9 cellular contexts compared by ENCODE assay signal in the genomic region with DNA sequence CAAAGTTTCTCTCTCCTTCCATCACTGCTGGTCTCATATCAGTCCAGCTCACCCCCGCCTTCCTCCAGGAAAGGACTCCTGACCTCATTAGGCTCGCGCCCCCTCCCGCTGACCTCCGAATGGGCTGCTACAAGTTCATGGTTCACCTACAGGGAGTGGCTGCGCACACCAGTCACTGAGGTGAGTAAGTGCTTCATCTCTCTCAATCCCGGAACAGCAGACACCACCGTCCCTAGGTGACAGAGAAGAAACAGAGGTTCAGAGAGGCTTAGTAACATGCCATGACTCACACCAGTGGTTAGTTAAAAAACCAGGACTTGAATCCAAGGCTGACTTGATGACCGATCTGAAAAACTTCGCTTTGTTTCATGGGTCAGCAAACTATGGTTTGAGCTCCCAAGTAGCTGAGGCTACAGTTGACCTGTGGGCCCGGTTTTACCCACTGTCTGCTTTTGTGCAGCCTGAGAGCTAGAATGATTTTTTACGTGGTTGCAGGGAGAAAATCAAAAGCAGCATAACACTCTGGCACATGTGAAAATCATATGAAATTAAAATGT. TPM values are rescaled to one million over a fixed set of nuclear protein-coding genes. Genes with fewer than 3 reads are reported as not detected.
A peak's percentile ranks its signal among the peaks of the same experiment; 100 is the strongest.
DNase-seq lines count a peak whose midpoint lies in the region; TF ChIP-seq lines count a peak whose summit lies in the region.
"Had no signal": no experiment of that assay in that cellular context is flagged by ENCODE, and none has a peak within 500 bp of the region (broad histone marks: within the 10 kb centered on the region; RNA-seq: fewer than 3 reads in every experiment).

No MANE protein-coding gene starts in this region.

- DNase-seq in activated effector memory CD4-positive, alpha-beta T cell treated with anti-CD3 and anti-CD28 coated beads, Interleukin-2, amount 50 U/mL, for 16 hours: peak; percentile 81
- DNase-seq in activated effector memory CD4-positive, alpha-beta T cell treated with Interleukin-2 at 50 U/mL for 16 hours: no peak
- DNase-seq in activated T-helper 1 cell treated with anti-CD3 and anti-CD28 coated beads, Interleukin-12 subunit alpha, Interleukin-12 subunit beta, Interleukin-2, Interleukin-4 antibody, amounts not matched to agents 30 ng/mL and 10 ng/mL and 1 ng/mL, durations not matched to agents 14 hours and 24 hours and 36 hours (ENCODE audit: low spot score): peak; percentile 45
- peak; percentile 88 for DNase-seq in iris pigment epithelial cell (ENCODE audit: low read depth)
- DNase-seq in transverse colon: peak; percentile 68
- no peak for DNase-seq in C1 segment of cervical spinal cord (lab: John Stamatoyannopoulos, UW)
- DNase-seq in inferior parietal cortex (ENCODE audit: extremely low spot score): no peak
- no peak for DNase-seq in DMS 273 (lab: John Stamatoyannopoulos, UW; ENCODE audit: unreplicated experiment)
- DNase-seq: NCI-H1930 had no signal

- intact Hi-C loops in activated T-helper 1 cell treated with anti-CD3 and anti-CD28 coated beads, Interleukin-12 subunit alpha, Interleukin-12 subunit beta, Interleukin-2, Interleukin-4 antibody, amounts not matched to agents 30 ng/mL and 10 ng/mL and 1 ng/mL, durations not matched to agents 14 hours and 24 hours and 36 hours (cut with micrococcal nuclease): loop anchor here (1.0 kb wide), 3 partner anchors 10 to 25 kb away; no protein-coding TSS in a partner anchor
- intact Hi-C loops in transverse colon (cut with DNase I; ENCODE audit: low total_unique reads): no loop called here

- no peak for TF ChIP-seq EP300 in transverse colon (IDR thresholded peaks at IDR 0.05; ENCODE audit: low read depth)

- H3K9me3 Mint-ChIP-seq in activated T-helper 1 cell treated with anti-CD3 and anti-CD28 coated beads, Interleukin-12 subunit alpha, Interleukin-12 subunit beta, Interleukin-2, Interleukin-4 antibody, amounts not matched to agents 30 ng/mL and 10 ng/mL and 1 ng/mL, durations not matched to agents 14 hours and 24 hours and 36 hours: no peaks in the 10 kb centered on the region

- H3K9me3 ChIP-seq in transverse colon: no peaks in the 10 kb centered on the region

- no peak overlapping the region for H3K4me3 ChIP-seq in transverse colon

- TF ChIP-seq POLR2A in transverse colon (IDR thresholded peaks at IDR 0.05): no peak

- WGBS in transverse colon (ENCODE audit: low coverage in 1 of 2), 2 donors: 83% methylated on average over 12 of the region's 12 CpGs; no CpG with 5 or more reads in 1 of the 2 donors

- in situ Hi-C loops in transverse colon (cut with MboI; ENCODE audit: low pct_ligation_motif_present in 1 of 4, low pct_unique_long_range_greater_than_20kb in 1 of 4, low sequenced_read_pairs in 3 of 4): no loop called here

- no peaks in the 10 kb centered on the region for H3K36me3 ChIP-seq in transverse colon

- peaks cover 2% of the 10 kb centered on the region for H3K36me3 Mint-ChIP-seq in activated T-helper 1 cell treated with anti-CD3 and anti-CD28 coated beads, Interleukin-12 subunit alpha, Interleukin-12 subunit beta, Interleukin-2, Interleukin-4 antibody, amounts not matched to agents 30 ng/mL and 10 ng/mL and 1 ng/mL, durations not matched to agents 14 hours and 24 hours and 36 hours (ENCODE audit: low read depth)

- peaks cover 2% of the 10 kb centered on the region for H3K27me3 Mint-ChIP-seq in activated T-helper 1 cell treated with anti-CD3 and anti-CD28 coated beads, Interleukin-12 subunit alpha, Interleukin-12 subunit beta, Interleukin-2, Interleukin-4 antibody, amounts not matched to agents 30 ng/mL and 10 ng/mL and 1 ng/mL, durations not matched to agents 14 hours and 24 hours and 36 hours (ENCODE audit: insufficient read depth)

- TF ChIP-seq CTCF in transverse colon (IDR thresholded peaks at IDR 0.05): no peak

- H3K27me3 ChIP-seq in transverse colon: no peaks in the 10 kb centered on the region

- peaks cover 14 to 38% (median 22%) of the 10 kb centered on the region in 4 donors for H3K4me1 ChIP-seq in transverse colon

- H3K27ac Mint-ChIP-seq in activated T-helper 1 cell treated with anti-CD3 and anti-CD28 coated beads, Interleukin-12 subunit alpha, Interleukin-12 subunit beta, Interleukin-2, Interleukin-4 antibody, amounts not matched to agents 30 ng/mL and 10 ng/mL and 1 ng/mL, durations not matched to agents 14 hours and 24 hours and 36 hours: peak overlapping the region; percentile 86

- peaks cover 40% of the 10 kb centered on the region for H3K4me1 Mint-ChIP-seq in activated T-helper 1 cell treated with anti-CD3 and anti-CD28 coated beads, Interleukin-12 subunit alpha, Interleukin-12 subunit beta, Interleukin-2, Interleukin-4 antibody, amounts not matched to agents 30 ng/mL and 10 ng/mL and 1 ng/mL, durations not matched to agents 14 hours and 24 hours and 36 hours (ENCODE audit: low read depth)

- H3K27ac ChIP-seq in transverse colon: peak overlapping the region in 3 of 4 donors; percentile 4 to 17 (median 8)

- peak overlapping the region; percentile 48 for H3K4me3 Mint-ChIP-seq in activated T-helper 1 cell treated with anti-CD3 and anti-CD28 coated beads, Interleukin-12 subunit alpha, Interleukin-12 subunit beta, Interleukin-2, Interleukin-4 antibody, amounts not matched to agents 30 ng/mL and 10 ng/mL and 1 ng/mL, durations not matched to agents 14 hours and 24 hours and 36 hours

RNA-seq across cellular contexts. Expression of a gene that starts 42.0 kb away (rescaled TPM):
- total RNA-seq in activated T-helper 1 cell treated with anti-CD3 and anti-CD28 coated beads, Interleukin-12 subunit alpha, Interleukin-12 subunit beta, Interleukin-2, Interleukin-4 antibody, amounts not matched to agents 30 ng/mL and 10 ng/mL and 1 ng/mL, durations not matched to agents 14 hours and 24 hours and 36 hours: 92.3 TPM in 2 replicates
- total RNA-seq in transverse colon: 100 to 1,000 TPM; 114 to 305 (median 208) TPM

Comparison
In these comparisons a context has a peak if more than half of its experiments do, and no peak if none do; other contexts are left out.
1. DNase-seq: peak in activated effector memory CD4-positive, alpha-beta T cell treated with anti-CD3 and anti-CD28 coated beads, Interleukin-2, amount 50 U/mL, for 16 hours (single experiment), activated T-helper 1 cell treated with anti-CD3 and anti-CD28 coated beads, Interleukin-12 subunit alpha, Interleukin-12 subunit beta, Interleukin-2, Interleukin-4 antibody, amounts not matched to agents 30 ng/mL and 10 ng/mL and 1 ng/mL, durations not matched to agents 14 hours and 24 hours and 36 hours (single experiment), iris pigment epithelial cell (single experiment) and transverse colon (single experiment); none in activated effector memory CD4-positive, alpha-beta T cell treated with Interleukin-2 at 50 U/mL for 16 hours (single experiment), C1 segment of cervical spinal cord (0 of 14), inferior parietal cortex (single experiment) and DMS 273 (single experiment).